Comparison of ENCODE assay signal across 17 cellular contexts in genomic region chr10:112768121-112768520, GRCh38.
"Had no signal": no experiment of that assay in that cellular context is flagged by ENCODE, and none has a peak within 500 bp of the region (broad histone marks: within the 10 kb centered on the region; RNA-seq: fewer than 3 reads in every experiment).

No MANE protein-coding gene starts in this region.

- H3K36me3 ChIP-seq: esophagus squamous epithelium, heart right ventricle, left lung, ovary, tibial nerve had no signal

- H3K4me2 ChIP-seq: smooth muscle cell had no signal

- ATAC-seq: activated CD4-positive, alpha-beta T cell treated with anti-CD3 and anti-CD28 coated beads for 36 hours; activated CD8-positive, alpha-beta T cell treated with anti-CD3 and anti-CD28 coated beads, Interleukin-2, amount 10 ng/mL, durations not matched to agents 7 days and 5 days; heart right ventricle; left lung; T-cell had no signal

- H3K9me3 ChIP-seq: esophagus squamous epithelium, left lung, ovary, tibial nerve had no signal

- H3K4me3 Mint-ChIP-seq: activated CD4-positive, alpha-beta T cell treated with anti-CD3 and anti-CD28 coated beads for 36 hours; activated CD8-positive, alpha-beta T cell treated with anti-CD3 and anti-CD28 coated beads, Interleukin-2, amount 10 ng/mL, durations not matched to agents 7 days and 5 days; activated T-helper 1 cell treated with anti-CD3 and anti-CD28 coated beads, Interleukin-12 subunit alpha, Interleukin-12 subunit beta, Interleukin-2, Interleukin-4 antibody, amounts not matched to agents 30 ng/mL and 10 ng/mL and 1 ng/mL, durations not matched to agents 14 hours and 24 hours and 36 hours; T-cell had no signal

- H3K9me3 Mint-ChIP-seq: activated T-helper 1 cell treated with anti-CD3 and anti-CD28 coated beads, Interleukin-12 subunit alpha, Interleukin-12 subunit beta, Interleukin-2, Interleukin-4 antibody, amounts not matched to agents 30 ng/mL and 10 ng/mL and 1 ng/mL, durations not matched to agents 14 hours and 24 hours and 36 hours; T-cell had no signal

- H3K27me3 Mint-ChIP-seq: activated CD4-positive, alpha-beta T cell treated with anti-CD3 and anti-CD28 coated beads for 36 hours; T-cell had no signal

- H3K4me3 ChIP-seq: esophagus squamous epithelium, heart right ventricle, left lung, ovary, smooth muscle cell, tibial nerve had no signal

- H3K4me1 Mint-ChIP-seq: activated CD4-positive, alpha-beta T cell treated with anti-CD3 and anti-CD28 coated beads for 36 hours; T-cell had no signal

- H3K27ac Mint-ChIP-seq: activated CD4-positive, alpha-beta T cell treated with anti-CD3 and anti-CD28 coated beads for 36 hours; activated CD8-positive, alpha-beta T cell treated with anti-CD3 and anti-CD28 coated beads, Interleukin-2, amount 10 ng/mL, durations not matched to agents 7 days and 5 days; activated T-helper 1 cell treated with anti-CD3 and anti-CD28 coated beads, Interleukin-12 subunit alpha, Interleukin-12 subunit beta, Interleukin-2, Interleukin-4 antibody, amounts not matched to agents 30 ng/mL and 10 ng/mL and 1 ng/mL, durations not matched to agents 14 hours and 24 hours and 36 hours; T-cell had no signal

- H3K27ac ChIP-seq: esophagus squamous epithelium, heart right ventricle, left lung, ovary, tibial nerve, VCaP had no signal

- H3K4me1 ChIP-seq: heart right ventricle, left lung, tibial nerve had no signal

- DNase-seq: activated CD4-positive, alpha-beta T cell treated with anti-CD3 and anti-CD28 coated beads for 36 hours; activated CD8-positive, alpha-beta memory T cell treated with anti-CD3 and anti-CD28 coated beads, Interleukin-2, amount 50 U/mL, for 48 hours; activated CD8-positive, alpha-beta T cell treated with anti-CD3 and anti-CD28 coated beads, Interleukin-2, amount 10 ng/mL, durations not matched to agents 7 days and 5 days; activated naive CD4-positive, alpha-beta T cell; esophagus squamous epithelium; foreskin melanocyte; heart right ventricle; islet precursor cell; left lung; mesenchymal stem cell; ovary; T-cell; T1000 had no signal

- H3K27me3 ChIP-seq: esophagus squamous epithelium, heart right ventricle, left lung, ovary, tibial nerve had no signal
